ENCODE assay signal across 11 cellular contexts in genomic region chr16:8855051-8855786, GRCh38. TPM values are rescaled to one million over a fixed set of nuclear protein-coding genes. Genes with fewer than 3 reads are reported as not detected.
A peak's percentile ranks its signal among the peaks of the same experiment; 100 is the strongest.
DNase-seq lines count a peak whose midpoint lies in the region; ATAC-seq and TF ChIP-seq lines count a peak whose summit lies in the region.
"Had no signal": no experiment of that assay in that cellular context is flagged by ENCODE, and none has a peak within 500 bp of the region (broad histone marks: within the 10 kb centered on the region; RNA-seq: fewer than 3 reads in every experiment).

No MANE protein-coding gene starts in this region.

- no peak overlapping the region for H3K4me3 ChIP-seq in BJ (ENCODE audit: low read depth, low read length)
- H3K4me3 ChIP-seq in GM23338, result no peak overlapping the region
- H3K4me3 ChIP-seq in lower lobe of right lung, result no peak overlapping the region
- H3K4me3 ChIP-seq in esophagus squamous epithelium, result no peak overlapping the region

- no peak overlapping the region for H3K27ac ChIP-seq in GM23338 (ENCODE audit: low read depth)
- H3K27ac ChIP-seq in lower lobe of right lung, result peak overlapping the region; percentile 18
- H3K27ac ChIP-seq in esophagus squamous epithelium, result no peak overlapping the region
- H3K27ac ChIP-seq: VCaP had no signal

- no peak for TF ChIP-seq POLR2A in esophagus squamous epithelium (IDR thresholded peaks at IDR 0.05)

- intact Hi-C loops in lower lobe of right lung (cut with DNase I), result no loop called here
- intact Hi-C loops in esophagus squamous epithelium (cut with DNase I), result no loop called here

- H4K20me1 ChIP-seq in GM23338 (replicated peaks; ENCODE audit: insufficient read depth), result peaks cover 26% of the 10 kb centered on the region

- POLR2A ChIA-PET in BJ (lab: Charles Lee), result no interaction called here

- no peaks in the 10 kb centered on the region for H3K27me3 ChIP-seq in BJ (ENCODE audit: control insufficient read depth, insufficient read depth, low read length)
- H3K27me3 ChIP-seq in GM23338 (ENCODE audit: insufficient read depth), result no peaks in the 10 kb centered on the region
- no peaks in the 10 kb centered on the region for H3K27me3 ChIP-seq in lower lobe of right lung (ENCODE audit: low read depth)
- no peaks in the 10 kb centered on the region for H3K27me3 ChIP-seq in esophagus squamous epithelium

- peaks cover 11% of the 10 kb centered on the region; the same call in 1 of the 2 replicates for H3K4me1 ChIP-seq in GM23338 (ENCODE audit: insufficient read depth)
- peaks cover 51% of the 10 kb centered on the region for H3K4me1 ChIP-seq in lower lobe of right lung
- peaks cover 5 to 58% (median 33%) of the 10 kb centered on the region in 3 donors for H3K4me1 ChIP-seq in esophagus squamous epithelium

- no peak overlapping the region for H3K27ac Mint-ChIP-seq in GM23338
- peak overlapping the region; percentile 69 for H3K27ac Mint-ChIP-seq in activated naive CD8-positive, alpha-beta T cell treated with anti-CD3 and anti-CD28 coated beads for 36 hours

- CTCF ChIA-PET in BJ (lab: Yijun Ruan, JAX), result interaction anchor here (1.5 kb wide), 1 partner anchor 25 kb away, joined by 4 read pairs; no protein-coding TSS in a partner anchor

- TF ChIP-seq CTCF in BJ (IDR thresholded peaks at IDR 0.05; ENCODE audit: insufficient read depth, low read depth, low read length), result peak; percentile 25
- peak; percentile 56 to 58 for TF ChIP-seq CTCF in GM23338 (conservative IDR thresholded peaks at IDR 0.05; ENCODE audit: low read depth in 2 of 2)
- no peak for TF ChIP-seq CTCF in lower lobe of right lung (IDR thresholded peaks at IDR 0.05)
- peak in 1 of 6 experiments; percentile 35 for TF ChIP-seq CTCF in esophagus squamous epithelium (IDR thresholded peaks at IDR 0.05)

- H3K9me3 ChIP-seq in lower lobe of right lung (no peaks in the 10 kb centered on the region), esophagus squamous epithelium (no peaks in the 10 kb centered on the region)

- H3K9me2 ChIP-seq in GM23338 (ENCODE audit: insufficient read depth), result no peaks in the 10 kb centered on the region

- peaks cover 37% of the 10 kb centered on the region for H3K27me3 Mint-ChIP-seq in GM23338 (ENCODE audit: insufficient read depth, low read depth, poor library complexity)
- no peaks in the 10 kb centered on the region for H3K27me3 Mint-ChIP-seq in activated naive CD8-positive, alpha-beta T cell treated with anti-CD3 and anti-CD28 coated beads for 36 hours

- peaks cover 38% of the 10 kb centered on the region for H3K36me3 ChIP-seq in BJ (ENCODE audit: control insufficient read depth, insufficient read depth, low read length)
- H3K36me3 ChIP-seq in GM23338 (ENCODE audit: insufficient read depth), result peaks cover 33% of the 10 kb centered on the region
- peaks cover 75% of the 10 kb centered on the region for H3K36me3 ChIP-seq in lower lobe of right lung
- peaks cover 21 to 76% (median 43%) of the 10 kb centered on the region in 3 donors for H3K36me3 ChIP-seq in esophagus squamous epithelium

- peaks cover 47% of the 10 kb centered on the region for H3F3A ChIP-seq in GM23338 (replicated peaks; ENCODE audit: low read depth)

- H3K9me3 Mint-ChIP-seq in GM23338, result no peaks in the 10 kb centered on the region
- H3K9me3 Mint-ChIP-seq in activated naive CD8-positive, alpha-beta T cell treated with anti-CD3 and anti-CD28 coated beads for 36 hours, result no peaks in the 10 kb centered on the region

- no peak overlapping the region for H3K4me2 ChIP-seq in GM23338

- peaks cover 47% of the 10 kb centered on the region for H3K4me1 Mint-ChIP-seq in GM23338
- H3K4me1 Mint-ChIP-seq in activated naive CD8-positive, alpha-beta T cell treated with anti-CD3 and anti-CD28 coated beads for 36 hours, result peaks cover 38% of the 10 kb centered on the region

- H3K79me2 ChIP-seq in GM23338 (replicated peaks; ENCODE audit: insufficient read depth), result peaks cover 30% of the 10 kb centered on the region

- H3K4me3 Mint-ChIP-seq in GM23338, result no peak overlapping the region
- H3K4me3 Mint-ChIP-seq in activated naive CD8-positive, alpha-beta T cell treated with anti-CD3 and anti-CD28 coated beads for 36 hours, result no peak overlapping the region

- H3K36me3 Mint-ChIP-seq in GM23338 (ENCODE audit: low read depth), result peaks cover 96% of the 10 kb centered on the region
- H3K36me3 Mint-ChIP-seq in activated naive CD8-positive, alpha-beta T cell treated with anti-CD3 and anti-CD28 coated beads for 36 hours, result peaks cover 35% of the 10 kb centered on the region

- DNase-seq in BJ (ENCODE audit: low read depth) (no peak), GM23338 (ENCODE audit: low spot score) (no peak), lower lobe of right lung (peak; percentile 36), D341Med (ENCODE audit: low spot score) (no peak), NCI-H226 (no peak), NK-92 (lab: John Stamatoyannopoulos, UW; ENCODE audit: unreplicated experiment) (no peak), esophagus squamous epithelium (lab: John Stamatoyannopoulos, UW) (no peak)
- no peak for DNase-seq in activated naive CD8-positive, alpha-beta T cell treated with anti-CD3 and anti-CD28 coated beads for 36 hours
- DNase-seq: central memory CD4-positive, alpha-beta T cell; NCI-H774 had no signal

- ATAC-seq in GM23338 (no peak), lower lobe of right lung (no peak)

- H2AFZ ChIP-seq in GM23338, result no peak overlapping the region

- 91 to 94% methylated on average over 5 to 7 of the region's 11 CpGs for WGBS in esophagus squamous epithelium, 2 donors

TF ChIP-seq in GM23338, 12 proteins besides CTCF, POLR2A, EP300 and RAD21:
- TF ChIP-seq ZNF114 (CRISPR knock-in tag; IDR thresholded peaks at IDR 0.05) (no peak), POLR2AphosphoS5 (IDR thresholded peaks at IDR 0.05; ENCODE audit: low read depth) (peak; percentile 11; the same call in 1 of the 2 replicates)

RNA-seq across cellular contexts. Expression of gene CARHSP1, which starts 13.6 kb away (rescaled TPM):
- 88.0 and 119 TPM in 2 replicates for polyA plus RNA-seq in BJ (2011; rRNA removed)
- polyA minus RNA-seq in BJ (2011; rRNA and poly(A)+ RNA removed), result 60.0 and 111 TPM in 2 replicates
- 286 and 301 TPM in 2 replicates for total RNA-seq in GM23338 (2014; rRNA removed; shearing (Covaris generic))
- 324 and 339 TPM in 2 replicates for polyA plus RNA-seq in GM23338 (2016; fragmentation: Nextera tagmentation; extraction: Ambion mirVana)
- total RNA-seq in activated naive CD8-positive, alpha-beta T cell treated with anti-CD3 and anti-CD28 coated beads for 36 hours, result 10 to 100 TPM; 65.2 to 66.4 TPM
- total RNA-seq in lower lobe of right lung, result 89.0 TPM
- 100 to 1,000 TPM in 3 of 4 donors, 10 to 100 TPM in 1; 84.5 to 244 (median 159) TPM for total RNA-seq in esophagus squamous epithelium

RNA-seq across cellular contexts. Expression of gene LITAFD, which starts 26.9 kb away (rescaled TPM):
- polyA plus RNA-seq in BJ (2011; rRNA removed) (not detected in 2 replicates), GM23338 (2016; fragmentation: Nextera tagmentation; extraction: Ambion mirVana) (not detected in 2 replicates)
- not detected in 2 replicates for polyA minus RNA-seq in BJ (2011; rRNA and poly(A)+ RNA removed)
- not detected in 2 replicates for total RNA-seq in GM23338 (2014; rRNA removed; shearing (Covaris generic))
- not detected for total RNA-seq in activated naive CD8-positive, alpha-beta T cell treated with anti-CD3 and anti-CD28 coated beads for 36 hours
- total RNA-seq in lower lobe of right lung (not detected), esophagus squamous epithelium (not detected)

RNA-seq across cellular contexts. Expression of gene PMM2, which starts 57.6 kb away (rescaled TPM):
- polyA plus RNA-seq in BJ (2011; rRNA removed) (30.4 and 32.2 TPM in 2 replicates), GM23338 (2016; fragmentation: Nextera tagmentation; extraction: Ambion mirVana) (60.4 and 64.0 TPM in 2 replicates)
- polyA minus RNA-seq in BJ (2011; rRNA and poly(A)+ RNA removed), result 11.8 and 13.4 TPM in 2 replicates
- 38.2 and 45.1 TPM in 2 replicates for total RNA-seq in GM23338 (2014; rRNA removed; shearing (Covaris generic))
- 10 to 100 TPM; 59.0 to 59.8 TPM for total RNA-seq in activated naive CD8-positive, alpha-beta T cell treated with anti-CD3 and anti-CD28 coated beads for 36 hours
- total RNA-seq in lower lobe of right lung (39.3 TPM), esophagus squamous epithelium (10 to 100 TPM; 36.3 to 54.3 (median 41.4) TPM)

RNA-seq across cellular contexts. Expression of gene TMEM186, which starts 57.8 kb away (rescaled TPM):
- polyA plus RNA-seq in BJ (2011; rRNA removed), result 5.9 and 7.9 TPM in 2 replicates
- polyA minus RNA-seq in BJ (2011; rRNA and poly(A)+ RNA removed), result 3.6 and 3.7 TPM in 2 replicates
- total RNA-seq in GM23338 (2014; rRNA removed; shearing (Covaris generic)), result 8.3 and 11.2 TPM in 2 replicates
- polyA plus RNA-seq in GM23338 (2016; fragmentation: Nextera tagmentation; extraction: Ambion mirVana), result 11.7 and 14.8 TPM in 2 replicates
- total RNA-seq in activated naive CD8-positive, alpha-beta T cell treated with anti-CD3 and anti-CD28 coated beads for 36 hours, result 10 to 100 TPM; 14.4 to 15.1 TPM
- total RNA-seq in lower lobe of right lung, result 8.6 TPM
- total RNA-seq in esophagus squamous epithelium, result 1 to 10 TPM; 3.6 to 9.7 (median 8.6) TPM
